10 cellular contexts compared by ENCODE assay signal in genomic region chr11:93743316-93743715, GRCh38. TPM values are rescaled to one million over a fixed set of nuclear protein-coding genes. Genes with fewer than 3 reads are reported as not detected.
A peak's percentile ranks its signal among the peaks of the same experiment; 100 is the strongest.
DNase-seq lines count a peak whose midpoint lies in the region; ATAC-seq and TF ChIP-seq lines count a peak whose summit lies in the region.
"Had no signal": no experiment of that assay in that cellular context is flagged by ENCODE, and none has a peak within 500 bp of the region (broad histone marks: within the 10 kb centered on the region; RNA-seq: fewer than 3 reads in every experiment).

No MANE protein-coding gene starts in this region.

- POLR2A ChIA-PET in WTC11 (lab: Charles Lee) = interaction anchor here (4.0 kb wide), 1 partner anchor 40 kb away, joined by 57 read pairs; the partner anchor contains the start of gene MED17

- H3K27ac Mint-ChIP-seq in activated CD4-positive, alpha-beta T cell treated with anti-CD3 and anti-CD28 coated beads, Interleukin-2, amount 10 ng/mL, durations not matched to agents 24 days and 14 days = peak overlapping the region; percentile 37
- peak overlapping the region; percentile 65 for H3K27ac Mint-ChIP-seq in WTC11
- peak overlapping the region in 2 of 6 donors; percentile 60 to 62 for H3K27ac Mint-ChIP-seq in immature natural killer cell

- no peak for TF ChIP-seq CTCF in WTC11 (IDR thresholded peaks at IDR 0.05)

- no peaks in the 10 kb centered on the region for H3K9me3 Mint-ChIP-seq in activated CD4-positive, alpha-beta T cell treated with anti-CD3 and anti-CD28 coated beads, Interleukin-2, amount 10 ng/mL, durations not matched to agents 24 days and 14 days
- H3K9me3 Mint-ChIP-seq in WTC11 (no peaks in the 10 kb centered on the region), immature natural killer cell (no peaks in the 10 kb centered on the region)

- intact Hi-C loops in activated CD4-positive, alpha-beta T cell treated with anti-CD3 and anti-CD28 coated beads, Interleukin-2, amount 10 ng/mL, durations not matched to agents 24 days and 14 days (cut with micrococcal nuclease) = loop anchor here (5.0 kb wide), 1 partner anchor 546 kb away; the partner anchor contains the start of gene SLC36A4

- peak overlapping the region; percentile 67 for H3K4me3 Mint-ChIP-seq in activated CD4-positive, alpha-beta T cell treated with anti-CD3 and anti-CD28 coated beads, Interleukin-2, amount 10 ng/mL, durations not matched to agents 24 days and 14 days
- H3K4me3 Mint-ChIP-seq in WTC11 = peak overlapping the region; percentile 99
- peak overlapping the region; percentile 38 to 77 (median 61) for H3K4me3 Mint-ChIP-seq in immature natural killer cell

- H3K4me1 Mint-ChIP-seq in activated CD4-positive, alpha-beta T cell treated with anti-CD3 and anti-CD28 coated beads, Interleukin-2, amount 10 ng/mL, durations not matched to agents 24 days and 14 days = peaks cover 24% of the 10 kb centered on the region
- peaks cover 38% of the 10 kb centered on the region for H3K4me1 Mint-ChIP-seq in WTC11
- peaks cover 43 to 51% of the 10 kb centered on the region in 2 donors for H3K4me1 Mint-ChIP-seq in immature natural killer cell

- CTCF ChIA-PET in WTC11 (lab: Charles Lee) = no interaction called here

- DNase-seq in activated CD4-positive, alpha-beta T cell treated with anti-CD3 and anti-CD28 coated beads, Interleukin-2, amount 10 ng/mL, durations not matched to agents 24 days and 14 days = no peak
- DNase-seq in activated CD4-positive, alpha-beta T cell treated with anti-CD3 and anti-CD28 coated beads, Interleukin-2, amount 50 U/mL, for 1 hour = no peak
- no peak for DNase-seq in WTC11 (ENCODE audit: low spot score)
- no peak for DNase-seq in immature natural killer cell
- DNase-seq in renal cortical epithelial cell (ENCODE audit: low read depth) = peak; percentile 26
- DNase-seq in activated effector memory CD4-positive, alpha-beta T cell treated with Interleukin-2 at 50 U/mL for 16 hours = no peak
- DNase-seq: midbrain, thyroid gland had no signal

- H3K27me3 Mint-ChIP-seq in activated CD4-positive, alpha-beta T cell treated with anti-CD3 and anti-CD28 coated beads, Interleukin-2, amount 10 ng/mL, durations not matched to agents 24 days and 14 days = no peaks in the 10 kb centered on the region
- H3K27me3 Mint-ChIP-seq in WTC11 (ENCODE audit: low read depth) (no peaks in the 10 kb centered on the region; the same call in 1 of the 2 replicates), immature natural killer cell (ENCODE audit: low read depth in 3 of 3) (peaks cover 12 to 16% (median 14%) of the 10 kb centered on the region in 3 donors)

- peaks cover 34% of the 10 kb centered on the region for H3K36me3 Mint-ChIP-seq in activated CD4-positive, alpha-beta T cell treated with anti-CD3 and anti-CD28 coated beads, Interleukin-2, amount 10 ng/mL, durations not matched to agents 24 days and 14 days (ENCODE audit: low read depth)
- H3K36me3 Mint-ChIP-seq in WTC11 = peaks cover 29% of the 10 kb centered on the region
- peaks cover 4 to 14% (median 8%) of the 10 kb centered on the region in 3 donors for H3K36me3 Mint-ChIP-seq in immature natural killer cell

- ATAC-seq in WTC11 (no peak), HG02610 (IDR thresholded peaks at IDR 0.05; ENCODE audit: unreplicated experiment) (no peak), HG02840 (IDR thresholded peaks at IDR 0.05; ENCODE audit: low FRiP score, unreplicated experiment) (no peak)

TF ChIP-seq in WTC11, 78 proteins besides CTCF, POLR2A, EP300 and RAD21:
- TF ChIP-seq, protein P1, sequence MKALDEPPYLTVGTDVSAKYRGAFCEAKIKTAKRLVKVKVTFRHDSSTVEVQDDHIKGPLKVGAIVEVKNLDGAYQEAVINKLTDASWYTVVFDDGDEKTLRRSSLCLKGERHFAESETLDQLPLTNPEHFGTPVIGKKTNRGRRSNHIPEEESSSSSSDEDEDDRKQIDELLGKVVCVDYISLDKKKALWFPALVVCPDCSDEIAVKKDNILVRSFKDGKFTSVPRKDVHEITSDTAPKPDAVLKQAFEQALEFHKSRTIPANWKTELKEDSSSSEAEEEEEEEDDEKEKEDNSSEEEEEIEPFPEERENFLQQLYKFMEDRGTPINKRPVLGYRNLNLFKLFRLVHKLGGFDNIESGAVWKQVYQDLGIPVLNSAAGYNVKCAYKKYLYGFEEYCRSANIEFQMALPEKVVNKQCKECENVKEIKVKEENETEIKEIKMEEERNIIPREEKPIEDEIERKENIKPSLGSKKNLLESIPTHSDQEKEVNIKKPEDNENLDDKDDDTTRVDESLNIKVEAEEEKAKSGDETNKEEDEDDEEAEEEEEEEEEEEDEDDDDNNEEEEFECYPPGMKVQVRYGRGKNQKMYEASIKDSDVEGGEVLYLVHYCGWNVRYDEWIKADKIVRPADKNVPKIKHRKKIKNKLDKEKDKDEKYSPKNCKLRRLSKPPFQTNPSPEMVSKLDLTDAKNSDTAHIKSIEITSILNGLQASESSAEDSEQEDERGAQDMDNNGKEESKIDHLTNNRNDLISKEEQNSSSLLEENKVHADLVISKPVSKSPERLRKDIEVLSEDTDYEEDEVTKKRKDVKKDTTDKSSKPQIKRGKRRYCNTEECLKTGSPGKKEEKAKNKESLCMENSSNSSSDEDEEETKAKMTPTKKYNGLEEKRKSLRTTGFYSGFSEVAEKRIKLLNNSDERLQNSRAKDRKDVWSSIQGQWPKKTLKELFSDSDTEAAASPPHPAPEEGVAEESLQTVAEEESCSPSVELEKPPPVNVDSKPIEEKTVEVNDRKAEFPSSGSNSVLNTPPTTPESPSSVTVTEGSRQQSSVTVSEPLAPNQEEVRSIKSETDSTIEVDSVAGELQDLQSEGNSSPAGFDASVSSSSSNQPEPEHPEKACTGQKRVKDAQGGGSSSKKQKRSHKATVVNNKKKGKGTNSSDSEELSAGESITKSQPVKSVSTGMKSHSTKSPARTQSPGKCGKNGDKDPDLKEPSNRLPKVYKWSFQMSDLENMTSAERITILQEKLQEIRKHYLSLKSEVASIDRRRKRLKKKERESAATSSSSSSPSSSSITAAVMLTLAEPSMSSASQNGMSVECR (CRISPR knock-in tag; IDR thresholded peaks at IDR 0.05; ENCODE audit: borderline replicate concordance) = no peak
- TF ChIP-seq FOXP1 (CRISPR knock-in tag; IDR thresholded peaks at IDR 0.05; ENCODE audit: borderline replicate concordance) = 0 out of 2 replicates have a peak, but pooled peaks have one; percentile 26
- no peak for TF ChIP-seq E2F5 (CRISPR knock-in tag; IDR thresholded peaks at IDR 0.05)
- no peak for TF ChIP-seq NFE2L1 (CRISPR knock-in tag; IDR thresholded peaks at IDR 0.05)

RNA-seq across cellular contexts. Expression of gene C11orf54, which starts 1.8 kb away (rescaled TPM):
- total RNA-seq in activated CD4-positive, alpha-beta T cell treated with anti-CD3 and anti-CD28 coated beads, Interleukin-2, amount 10 ng/mL, durations not matched to agents 24 days and 14 days = 21.6 and 22.2 TPM in 2 replicates
- 24.5 to 25.4 TPM (median 25.3 TPM) in 3 replicates for total RNA-seq in WTC11 (2021)
- polyA plus RNA-seq in immature natural killer cell = 10 to 100 TPM; 16.8 to 23.7 (median 21.2) TPM
- total RNA-seq in renal cortical epithelial cell = 21.5 and 61.6 TPM in 2 replicates

RNA-seq across cellular contexts. Expression of gene TAF1D, which starts 2.0 kb away (rescaled TPM):
- total RNA-seq in activated CD4-positive, alpha-beta T cell treated with anti-CD3 and anti-CD28 coated beads, Interleukin-2, amount 10 ng/mL, durations not matched to agents 24 days and 14 days = 328 and 342 TPM in 2 replicates
- 173 to 223 TPM (median 185 TPM) in 3 replicates for total RNA-seq in WTC11 (2021)
- 10 to 100 TPM; 10.3 to 21.3 (median 16.2) TPM for polyA plus RNA-seq in immature natural killer cell
- total RNA-seq in renal cortical epithelial cell = 157 and 360 TPM in 2 replicates

RNA-seq across cellular contexts. Expression of gene MED17, which starts 40.8 kb away (rescaled TPM):
- total RNA-seq in activated CD4-positive, alpha-beta T cell treated with anti-CD3 and anti-CD28 coated beads, Interleukin-2, amount 10 ng/mL, durations not matched to agents 24 days and 14 days = 48.5 and 55.1 TPM in 2 replicates
- total RNA-seq in WTC11 (2021) (25.3 to 30.5 TPM (median 29.6 TPM) in 3 replicates), renal cortical epithelial cell (24.8 and 45.9 TPM in 2 replicates)
- 10 to 100 TPM in 1 of 3 donors, 1 to 10 TPM in 2; 8.2 to 24.5 (median 8.8) TPM for polyA plus RNA-seq in immature natural killer cell
